In genomic region chr3:13424111-13424844, GRCh38 we compare ENCODE assay signal across 18 cellular contexts.
"Had no signal": no experiment of that assay in that cellular context is flagged by ENCODE, and none has a peak within 500 bp of the region (broad histone marks: within the 10 kb centered on the region; RNA-seq: fewer than 3 reads in every experiment).

No MANE protein-coding gene starts in this region.

- H3K27ac Mint-ChIP-seq: activated CD4-positive, alpha-beta T cell treated with anti-CD3 and anti-CD28 coated beads for 36 hours; activated CD8-positive, alpha-beta T cell treated with anti-CD3 and anti-CD28 coated beads for 36 hours; natural killer cell treated with Interleukin-12 subunit alpha and Interleukin-12 subunit beta and Interleukin-15 and Interleukin-18, amount 100 ng/mL, for 72 hours; stimulated activated naive CD8-positive, alpha-beta T cell treated with anti-CD3 and anti-CD28 coated beads, Interleukin-15, Interleukin-2, amounts not matched to agents 100 ng/mL and 50 ng/mL, for 24 hours; T-helper 2 cell treated with Interferon-gamma antibody and Interleukin-4, amounts not matched to agents 5 μg/mL and 100 μg/mL, for 36 hours had no signal

- H3K9me3 Mint-ChIP-seq: natural killer cell treated with Interleukin-12 subunit alpha and Interleukin-12 subunit beta and Interleukin-15 and Interleukin-18, amount 100 ng/mL, for 72 hours; stimulated activated naive CD8-positive, alpha-beta T cell treated with anti-CD3 and anti-CD28 coated beads, Interleukin-15, Interleukin-2, amounts not matched to agents 100 ng/mL and 50 ng/mL, for 24 hours; T-helper 2 cell treated with Interferon-gamma antibody and Interleukin-4, amounts not matched to agents 5 μg/mL and 100 μg/mL, for 36 hours had no signal

- H3K36me3 ChIP-seq: gastroesophageal sphincter, SJSA1, suprapubic skin had no signal

- H3K27ac ChIP-seq: gastroesophageal sphincter, SJSA1, suprapubic skin had no signal

- H3K9me3 ChIP-seq: gastroesophageal sphincter, mucosa of descending colon, SJSA1, suprapubic skin had no signal

- H3K27me3 Mint-ChIP-seq: activated CD4-positive, alpha-beta T cell treated with anti-CD3 and anti-CD28 coated beads for 36 hours; activated CD8-positive, alpha-beta T cell treated with anti-CD3 and anti-CD28 coated beads for 36 hours; natural killer cell treated with Interleukin-12 subunit alpha and Interleukin-12 subunit beta and Interleukin-15 and Interleukin-18, amount 100 ng/mL, for 72 hours; stimulated activated naive CD8-positive, alpha-beta T cell treated with anti-CD3 and anti-CD28 coated beads, Interleukin-15, Interleukin-2, amounts not matched to agents 100 ng/mL and 50 ng/mL, for 24 hours had no signal

- H3K4me3 ChIP-seq: gastroesophageal sphincter, lung, mucosa of descending colon, SJSA1, suprapubic skin had no signal

- ATAC-seq: activated CD4-positive, alpha-beta T cell treated with anti-CD3 and anti-CD28 coated beads for 36 hours; activated CD8-positive, alpha-beta T cell treated with anti-CD3 and anti-CD28 coated beads for 36 hours; gastroesophageal sphincter; mucosa of descending colon; natural killer cell treated with Interleukin-12 subunit alpha and Interleukin-12 subunit beta and Interleukin-15 and Interleukin-18, amount 100 ng/mL, for 72 hours had no signal

- DNase-seq: activated CD4-positive, alpha-beta T cell treated with anti-CD3 and anti-CD28 coated beads for 36 hours; activated CD8-positive, alpha-beta memory T cell treated with anti-CD3 and anti-CD28 coated beads, Interleukin-2, amount 50 U/mL, for 4 hours; activated CD8-positive, alpha-beta T cell treated with anti-CD3 and anti-CD28 coated beads for 36 hours; activated gamma-delta T cell; activated T-cell treated with anti-CD3 and anti-CD28 coated beads, Interleukin-2, amount 50 U/mL, for 48 hours; mucosa of descending colon; stimulated activated CD4-positive, alpha-beta T cell treated with anti-CD3 and anti-CD28 coated beads, Interleukin-15, amount 100 ng/mL, for 24 hours; stimulated activated CD4-positive, alpha-beta T cell treated with anti-CD3 and anti-CD28 coated beads, Interleukin-4, amount 100 ng/mL, for 4 hours; stimulated activated CD8-positive, alpha-beta memory T cell treated with anti-CD3 and anti-CD28 coated beads, Interleukin-4, amount 100 ng/mL, for 48 hours; trophoblast cell had no signal

- FAIRE-seq: colon had no signal

- H3K4me3 Mint-ChIP-seq: activated CD4-positive, alpha-beta T cell treated with anti-CD3 and anti-CD28 coated beads for 36 hours; activated CD8-positive, alpha-beta T cell treated with anti-CD3 and anti-CD28 coated beads for 36 hours; natural killer cell treated with Interleukin-12 subunit alpha and Interleukin-12 subunit beta and Interleukin-15 and Interleukin-18, amount 100 ng/mL, for 72 hours; stimulated activated naive CD8-positive, alpha-beta T cell treated with anti-CD3 and anti-CD28 coated beads, Interleukin-15, Interleukin-2, amounts not matched to agents 100 ng/mL and 50 ng/mL, for 24 hours; T-helper 2 cell treated with Interferon-gamma antibody and Interleukin-4, amounts not matched to agents 5 μg/mL and 100 μg/mL, for 36 hours had no signal

- H3K36me3 Mint-ChIP-seq: natural killer cell treated with Interleukin-12 subunit alpha and Interleukin-12 subunit beta and Interleukin-15 and Interleukin-18, amount 100 ng/mL, for 72 hours had no signal

- H3K4me1 ChIP-seq: SJSA1 had no signal
